Comparison of ENCODE assay signal across 1 cellular context in the genomic region with DNA sequence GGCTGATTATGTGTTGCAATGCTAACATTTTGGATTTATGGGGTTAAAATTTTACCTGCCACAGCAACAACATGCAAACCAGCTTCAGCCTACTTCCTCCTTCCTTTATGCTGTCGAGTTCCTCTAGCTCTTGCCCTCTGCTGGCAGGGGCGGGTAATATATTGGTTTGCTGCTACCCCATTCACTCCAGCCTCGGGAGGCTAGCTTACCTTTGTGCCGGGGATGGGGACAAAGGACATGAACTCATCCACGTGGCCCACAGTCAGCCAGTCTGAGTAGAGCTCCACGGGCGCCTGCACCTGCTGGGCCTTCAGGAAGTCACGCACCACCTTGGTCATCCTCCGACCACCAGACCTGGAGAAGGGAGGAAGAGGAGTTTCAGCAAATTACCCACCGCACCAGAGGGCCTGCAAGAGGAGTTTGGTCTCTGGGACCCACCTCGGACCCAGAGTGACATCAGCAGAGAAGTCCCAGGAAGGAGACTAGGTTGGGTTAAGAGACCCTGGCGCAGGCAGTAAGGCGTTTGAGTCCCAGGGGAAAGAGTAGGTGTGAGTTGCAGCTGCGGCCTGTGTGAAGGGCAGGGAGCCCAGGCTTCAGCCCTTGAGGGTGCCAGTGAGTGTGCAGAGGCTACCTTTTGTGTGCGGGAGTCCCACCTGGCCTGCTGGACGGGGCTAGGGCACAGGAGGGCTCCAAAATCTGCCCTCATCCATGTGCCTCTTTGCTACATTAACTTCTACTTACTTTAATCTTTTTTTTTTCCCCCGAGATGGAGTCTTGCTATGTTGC.
TF ChIP-seq lines count a peak whose summit lies in the region.

No MANE protein-coding gene starts in this region.

TF ChIP-seq in GM12878, 131 proteins besides CTCF, POLR2A, EP300 and RAD21 (continued from another document):
- TF ChIP-seq, protein P1, sequence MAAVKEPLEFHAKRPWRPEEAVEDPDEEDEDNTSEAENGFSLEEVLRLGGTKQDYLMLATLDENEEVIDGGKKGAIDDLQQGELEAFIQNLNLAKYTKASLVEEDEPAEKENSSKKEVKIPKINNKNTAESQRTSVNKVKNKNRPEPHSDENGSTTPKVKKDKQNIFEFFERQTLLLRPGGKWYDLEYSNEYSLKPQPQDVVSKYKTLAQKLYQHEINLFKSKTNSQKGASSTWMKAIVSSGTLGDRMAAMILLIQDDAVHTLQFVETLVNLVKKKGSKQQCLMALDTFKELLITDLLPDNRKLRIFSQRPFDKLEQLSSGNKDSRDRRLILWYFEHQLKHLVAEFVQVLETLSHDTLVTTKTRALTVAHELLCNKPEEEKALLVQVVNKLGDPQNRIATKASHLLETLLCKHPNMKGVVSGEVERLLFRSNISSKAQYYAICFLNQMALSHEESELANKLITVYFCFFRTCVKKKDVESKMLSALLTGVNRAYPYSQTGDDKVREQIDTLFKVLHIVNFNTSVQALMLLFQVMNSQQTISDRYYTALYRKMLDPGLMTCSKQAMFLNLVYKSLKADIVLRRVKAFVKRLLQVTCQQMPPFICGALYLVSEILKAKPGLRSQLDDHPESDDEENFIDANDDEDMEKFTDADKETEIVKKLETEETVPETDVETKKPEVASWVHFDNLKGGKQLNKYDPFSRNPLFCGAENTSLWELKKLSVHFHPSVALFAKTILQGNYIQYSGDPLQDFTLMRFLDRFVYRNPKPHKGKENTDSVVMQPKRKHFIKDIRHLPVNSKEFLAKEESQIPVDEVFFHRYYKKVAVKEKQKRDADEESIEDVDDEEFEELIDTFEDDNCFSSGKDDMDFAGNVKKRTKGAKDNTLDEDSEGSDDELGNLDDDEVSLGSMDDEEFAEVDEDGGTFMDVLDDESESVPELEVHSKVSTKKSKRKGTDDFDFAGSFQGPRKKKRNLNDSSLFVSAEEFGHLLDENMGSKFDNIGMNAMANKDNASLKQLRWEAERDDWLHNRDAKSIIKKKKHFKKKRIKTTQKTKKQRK (IDR thresholded peaks at IDR 0.05; ENCODE audit: low read depth, low read length): no peak
